ENCODE assay signal across 1 cellular context in the genomic region with DNA sequence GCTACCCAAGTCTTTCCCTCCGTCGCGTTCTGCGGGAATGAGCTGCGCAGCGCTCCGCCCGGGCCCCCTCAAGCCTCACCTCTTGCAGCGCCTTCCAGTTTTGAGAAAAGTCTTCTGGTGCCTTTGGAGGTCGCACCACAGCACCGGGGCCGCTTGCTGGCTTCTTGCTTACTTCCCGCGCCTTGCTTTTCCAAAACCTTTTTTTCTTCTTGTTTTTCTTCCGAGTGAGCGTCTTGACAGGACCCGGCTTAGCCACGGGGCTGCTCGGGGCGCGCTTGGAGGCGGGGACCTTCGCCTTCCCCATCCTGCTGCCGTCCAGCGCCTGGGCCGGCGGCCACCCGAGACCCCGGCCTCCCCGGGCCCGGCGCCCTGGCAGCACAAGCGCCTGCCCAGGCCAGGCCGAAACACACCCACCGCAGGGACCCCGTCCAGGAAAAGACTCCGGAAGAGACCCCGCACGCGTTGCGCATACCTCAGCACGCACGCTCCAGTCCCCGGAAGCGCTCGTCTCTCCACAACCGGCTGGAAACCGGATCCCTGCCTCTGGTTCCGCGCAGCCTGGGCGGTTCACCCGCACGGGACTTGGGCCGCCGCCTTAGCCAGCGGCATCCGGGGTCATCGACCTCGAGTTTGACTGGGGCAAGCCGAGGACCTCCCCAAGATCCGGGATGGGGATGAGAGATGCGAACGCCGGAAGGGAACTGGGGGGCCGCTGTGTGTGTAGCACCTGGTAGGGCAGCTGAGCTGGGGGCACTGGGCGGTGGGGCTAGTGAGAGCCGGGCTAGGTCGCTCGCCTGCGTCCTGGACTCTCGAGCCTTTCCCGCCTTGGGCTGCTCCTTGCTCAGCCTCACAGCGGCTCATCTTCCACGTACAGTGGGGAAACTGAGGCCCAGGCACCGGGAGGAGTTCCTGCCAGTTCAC.
TF ChIP-seq lines count a peak whose summit lies in the region.

Gene REXO4, minus strand, starts transcription at position 470 of the 921 bp plus-strand sequence. Its CDS starts 166 bp downstream, at position 304.

TF ChIP-seq in K562, 482 proteins besides CTCF, POLR2A, EP300 and RAD21 (continued from another document and continues in another):
- TF ChIP-seq, protein P1, sequence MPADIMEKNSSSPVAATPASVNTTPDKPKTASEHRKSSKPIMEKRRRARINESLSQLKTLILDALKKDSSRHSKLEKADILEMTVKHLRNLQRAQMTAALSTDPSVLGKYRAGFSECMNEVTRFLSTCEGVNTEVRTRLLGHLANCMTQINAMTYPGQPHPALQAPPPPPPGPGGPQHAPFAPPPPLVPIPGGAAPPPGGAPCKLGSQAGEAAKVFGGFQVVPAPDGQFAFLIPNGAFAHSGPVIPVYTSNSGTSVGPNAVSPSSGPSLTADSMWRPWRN (IDR thresholded peaks at IDR 0.05; ENCODE audit: low read depth) = no peak; the same call in 1 of the 2 replicates
- TF ChIP-seq HNRNPLL (IDR thresholded peaks at IDR 0.05; ENCODE audit: low read depth, low read length, poor library complexity, severe bottlenecking) (peak; percentile 62), ZNF253 (CRISPR knock-in tag; conservative IDR thresholded peaks at IDR 0.05) (no peak), TAF1 (IDR thresholded peaks at IDR 0.05; ENCODE audit: control insufficient read depth, extremely low read depth, insufficient read depth, low read length, severe bottlenecking) (peak; percentile 87), MAFK (IDR thresholded peaks at IDR 0.05; ENCODE audit: low read length) (no peak), ZNF445 (CRISPR knock-in tag; IDR thresholded peaks at IDR 0.05; ENCODE audit: low read depth) (no peak), NCOA6 (IDR thresholded peaks at IDR 0.05) (no peak), MTA2 (IDR thresholded peaks at IDR 0.05; ENCODE audit: low read depth) (peak; percentile 17; the same call in 1 of the 2 replicates), RBM39 (optimal IDR thresholded peaks at IDR 0.05; ENCODE audit: low read depth, low read length) (no peak), XRCC5 (IDR thresholded peaks at IDR 0.05; ENCODE audit: low read depth, low read length) (peak; percentile 98), ZNF561 (CRISPR knock-in tag; conservative IDR thresholded peaks at IDR 0.05) (no peak), MNT (conservative IDR thresholded peaks at IDR 0.05) (peak; percentile 96 to 98), FOS (IDR thresholded peaks at IDR 0.05; ENCODE audit: extremely low read depth, insufficient read length) (no peak), CAMTA2 (CRISPR knock-in tag; conservative IDR thresholded peaks at IDR 0.05) (no peak), ZNF766 (CRISPR knock-in tag; conservative IDR thresholded peaks at IDR 0.05) (no peak), SAFB2 (IDR thresholded peaks at IDR 0.05; ENCODE audit: borderline replicate concordance, low read depth, low read length, severe bottlenecking) (no peak), TCF15 (CRISPR knock-in tag; IDR thresholded peaks at IDR 0.05) (no peak)
- TF ChIP-seq, protein P2, sequence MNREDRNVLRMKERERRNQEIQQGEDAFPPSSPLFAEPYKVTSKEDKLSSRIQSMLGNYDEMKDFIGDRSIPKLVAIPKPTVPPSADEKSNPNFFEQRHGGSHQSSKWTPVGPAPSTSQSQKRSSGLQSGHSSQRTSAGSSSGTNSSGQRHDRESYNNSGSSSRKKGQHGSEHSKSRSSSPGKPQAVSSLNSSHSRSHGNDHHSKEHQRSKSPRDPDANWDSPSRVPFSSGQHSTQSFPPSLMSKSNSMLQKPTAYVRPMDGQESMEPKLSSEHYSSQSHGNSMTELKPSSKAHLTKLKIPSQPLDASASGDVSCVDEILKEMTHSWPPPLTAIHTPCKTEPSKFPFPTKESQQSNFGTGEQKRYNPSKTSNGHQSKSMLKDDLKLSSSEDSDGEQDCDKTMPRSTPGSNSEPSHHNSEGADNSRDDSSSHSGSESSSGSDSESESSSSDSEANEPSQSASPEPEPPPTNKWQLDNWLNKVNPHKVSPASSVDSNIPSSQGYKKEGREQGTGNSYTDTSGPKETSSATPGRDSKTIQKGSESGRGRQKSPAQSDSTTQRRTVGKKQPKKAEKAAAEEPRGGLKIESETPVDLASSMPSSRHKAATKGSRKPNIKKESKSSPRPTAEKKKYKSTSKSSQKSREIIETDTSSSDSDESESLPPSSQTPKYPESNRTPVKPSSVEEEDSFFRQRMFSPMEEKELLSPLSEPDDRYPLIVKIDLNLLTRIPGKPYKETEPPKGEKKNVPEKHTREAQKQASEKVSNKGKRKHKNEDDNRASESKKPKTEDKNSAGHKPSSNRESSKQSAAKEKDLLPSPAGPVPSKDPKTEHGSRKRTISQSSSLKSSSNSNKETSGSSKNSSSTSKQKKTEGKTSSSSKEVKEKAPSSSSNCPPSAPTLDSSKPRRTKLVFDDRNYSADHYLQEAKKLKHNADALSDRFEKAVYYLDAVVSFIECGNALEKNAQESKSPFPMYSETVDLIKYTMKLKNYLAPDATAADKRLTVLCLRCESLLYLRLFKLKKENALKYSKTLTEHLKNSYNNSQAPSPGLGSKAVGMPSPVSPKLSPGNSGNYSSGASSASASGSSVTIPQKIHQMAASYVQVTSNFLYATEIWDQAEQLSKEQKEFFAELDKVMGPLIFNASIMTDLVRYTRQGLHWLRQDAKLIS (CRISPR knock-in tag; IDR thresholded peaks at IDR 0.05) = peak; percentile 58; the same call in 1 of the 2 replicates
- TF ChIP-seq, protein P3, sequence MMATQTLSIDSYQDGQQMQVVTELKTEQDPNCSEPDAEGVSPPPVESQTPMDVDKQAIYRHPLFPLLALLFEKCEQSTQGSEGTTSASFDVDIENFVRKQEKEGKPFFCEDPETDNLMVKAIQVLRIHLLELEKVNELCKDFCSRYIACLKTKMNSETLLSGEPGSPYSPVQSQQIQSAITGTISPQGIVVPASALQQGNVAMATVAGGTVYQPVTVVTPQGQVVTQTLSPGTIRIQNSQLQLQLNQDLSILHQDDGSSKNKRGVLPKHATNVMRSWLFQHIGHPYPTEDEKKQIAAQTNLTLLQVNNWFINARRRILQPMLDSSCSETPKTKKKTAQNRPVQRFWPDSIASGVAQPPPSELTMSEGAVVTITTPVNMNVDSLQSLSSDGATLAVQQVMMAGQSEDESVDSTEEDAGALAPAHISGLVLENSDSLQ (IDR thresholded peaks at IDR 0.05) = peak; percentile 78
- TF ChIP-seq, protein P4, sequence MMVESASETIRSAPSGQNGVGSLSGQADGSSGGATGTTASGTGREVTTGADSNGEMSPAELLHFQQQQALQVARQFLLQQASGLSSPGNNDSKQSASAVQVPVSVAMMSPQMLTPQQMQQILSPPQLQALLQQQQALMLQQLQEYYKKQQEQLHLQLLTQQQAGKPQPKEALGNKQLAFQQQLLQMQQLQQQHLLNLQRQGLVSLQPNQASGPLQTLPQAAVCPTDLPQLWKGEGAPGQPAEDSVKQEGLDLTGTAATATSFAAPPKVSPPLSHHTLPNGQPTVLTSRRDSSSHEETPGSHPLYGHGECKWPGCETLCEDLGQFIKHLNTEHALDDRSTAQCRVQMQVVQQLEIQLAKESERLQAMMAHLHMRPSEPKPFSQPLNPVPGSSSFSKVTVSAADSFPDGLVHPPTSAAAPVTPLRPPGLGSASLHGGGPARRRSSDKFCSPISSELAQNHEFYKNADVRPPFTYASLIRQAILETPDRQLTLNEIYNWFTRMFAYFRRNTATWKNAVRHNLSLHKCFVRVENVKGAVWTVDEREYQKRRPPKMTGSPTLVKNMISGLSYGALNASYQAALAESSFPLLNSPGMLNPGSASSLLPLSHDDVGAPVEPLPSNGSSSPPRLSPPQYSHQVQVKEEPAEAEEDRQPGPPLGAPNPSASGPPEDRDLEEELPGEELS (CRISPR knock-in tag; IDR thresholded peaks at IDR 0.05; ENCODE audit: borderline replicate concordance) = no peak
- TF ChIP-seq, protein P5, sequence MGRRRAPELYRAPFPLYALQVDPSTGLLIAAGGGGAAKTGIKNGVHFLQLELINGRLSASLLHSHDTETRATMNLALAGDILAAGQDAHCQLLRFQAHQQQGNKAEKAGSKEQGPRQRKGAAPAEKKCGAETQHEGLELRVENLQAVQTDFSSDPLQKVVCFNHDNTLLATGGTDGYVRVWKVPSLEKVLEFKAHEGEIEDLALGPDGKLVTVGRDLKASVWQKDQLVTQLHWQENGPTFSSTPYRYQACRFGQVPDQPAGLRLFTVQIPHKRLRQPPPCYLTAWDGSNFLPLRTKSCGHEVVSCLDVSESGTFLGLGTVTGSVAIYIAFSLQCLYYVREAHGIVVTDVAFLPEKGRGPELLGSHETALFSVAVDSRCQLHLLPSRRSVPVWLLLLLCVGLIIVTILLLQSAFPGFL (CRISPR knock-in tag; IDR thresholded peaks at IDR 0.05) = peak; percentile 65; the same call in 1 of the 2 replicates
- TF ChIP-seq, protein P6, sequence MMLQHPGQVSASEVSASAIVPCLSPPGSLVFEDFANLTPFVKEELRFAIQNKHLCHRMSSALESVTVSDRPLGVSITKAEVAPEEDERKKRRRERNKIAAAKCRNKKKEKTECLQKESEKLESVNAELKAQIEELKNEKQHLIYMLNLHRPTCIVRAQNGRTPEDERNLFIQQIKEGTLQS (IDR thresholded peaks at IDR 0.05) = peak; percentile 53
- TF ChIP-seq, protein P6 (CRISPR knock-in tag; conservative IDR thresholded peaks at IDR 0.05) = peak; percentile 65; the same call in 1 of the 2 replicates
- TF ChIP-seq, protein P7, sequence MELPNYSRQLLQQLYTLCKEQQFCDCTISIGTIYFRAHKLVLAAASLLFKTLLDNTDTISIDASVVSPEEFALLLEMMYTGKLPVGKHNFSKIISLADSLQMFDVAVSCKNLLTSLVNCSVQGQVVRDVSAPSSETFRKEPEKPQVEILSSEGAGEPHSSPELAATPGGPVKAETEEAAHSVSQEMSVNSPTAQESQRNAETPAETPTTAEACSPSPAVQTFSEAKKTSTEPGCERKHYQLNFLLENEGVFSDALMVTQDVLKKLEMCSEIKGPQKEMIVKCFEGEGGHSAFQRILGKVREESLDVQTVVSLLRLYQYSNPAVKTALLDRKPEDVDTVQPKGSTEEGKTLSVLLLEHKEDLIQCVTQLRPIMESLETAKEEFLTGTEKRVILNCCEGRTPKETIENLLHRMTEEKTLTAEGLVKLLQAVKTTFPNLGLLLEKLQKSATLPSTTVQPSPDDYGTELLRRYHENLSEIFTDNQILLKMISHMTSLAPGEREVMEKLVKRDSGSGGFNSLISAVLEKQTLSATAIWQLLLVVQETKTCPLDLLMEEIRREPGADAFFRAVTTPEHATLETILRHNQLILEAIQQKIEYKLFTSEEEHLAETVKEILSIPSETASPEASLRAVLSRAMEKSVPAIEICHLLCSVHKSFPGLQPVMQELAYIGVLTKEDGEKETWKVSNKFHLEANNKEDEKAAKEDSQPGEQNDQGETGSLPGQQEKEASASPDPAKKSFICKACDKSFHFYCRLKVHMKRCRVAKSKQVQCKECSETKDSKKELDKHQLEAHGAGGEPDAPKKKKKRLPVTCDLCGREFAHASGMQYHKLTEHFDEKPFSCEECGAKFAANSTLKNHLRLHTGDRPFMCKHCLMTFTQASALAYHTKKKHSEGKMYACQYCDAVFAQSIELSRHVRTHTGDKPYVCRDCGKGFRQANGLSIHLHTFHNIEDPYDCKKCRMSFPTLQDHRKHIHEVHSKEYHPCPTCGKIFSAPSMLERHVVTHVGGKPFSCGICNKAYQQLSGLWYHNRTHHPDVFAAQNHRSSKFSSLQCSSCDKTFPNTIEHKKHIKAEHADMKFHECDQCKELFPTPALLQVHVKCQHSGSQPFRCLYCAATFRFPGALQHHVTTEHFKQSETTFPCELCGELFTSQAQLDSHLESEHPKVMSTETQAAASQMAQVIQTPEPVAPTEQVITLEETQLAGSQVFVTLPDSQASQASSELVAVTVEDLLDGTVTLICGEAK (IDR thresholded peaks at IDR 0.05) = peak; percentile 100
- TF ChIP-seq, protein P7 (CRISPR knock-in tag; IDR thresholded peaks at IDR 0.05) = no peak
